ENCODE assay signal across 1 cellular context in the genomic region with DNA sequence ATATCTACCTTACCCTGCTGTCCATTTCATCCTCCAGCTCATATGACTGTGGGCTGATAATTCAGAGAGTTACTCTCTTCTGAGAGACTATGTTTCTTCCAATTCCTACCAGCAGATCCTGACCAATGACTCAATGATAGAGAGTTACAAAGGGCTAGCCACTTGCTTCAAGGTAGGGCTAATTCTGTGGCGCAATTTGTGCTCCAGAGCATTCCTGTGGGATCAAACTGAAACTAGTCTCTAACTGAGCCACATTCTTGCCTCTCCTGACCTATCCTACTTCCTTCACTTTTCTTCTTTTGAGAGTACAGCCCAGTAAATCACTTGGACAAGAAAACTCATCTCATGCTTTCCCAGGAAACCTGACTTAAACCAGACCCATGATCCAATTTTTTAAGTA.
TF ChIP-seq lines count a peak whose summit lies in the region.

No MANE protein-coding gene starts in this region.

TF ChIP-seq in IMR-90, 13 proteins besides CTCF, POLR2A, EP300 and RAD21:
- TF ChIP-seq CEBPB (IDR thresholded peaks at IDR 0.05; ENCODE audit: low read depth, low read length) (peak; percentile 32; the same call in 1 of the 2 replicates), RFX5 (IDR thresholded peaks at IDR 0.05; ENCODE audit: low read depth, low read length) (no peak), BHLHE40 (IDR thresholded peaks at IDR 0.05; ENCODE audit: low read depth, low read length) (no peak), MAZ (IDR thresholded peaks at IDR 0.05; ENCODE audit: borderline replicate concordance, low read depth, low read length) (no peak)
